28 cellular contexts compared by ENCODE assay signal in genomic region chr18:76145968-76146367, GRCh38.
"Had no signal": no experiment of that assay in that cellular context is flagged by ENCODE, and none has a peak within 500 bp of the region (broad histone marks: within the 10 kb centered on the region; RNA-seq: fewer than 3 reads in every experiment).

No MANE protein-coding gene starts in this region.

- DNase-seq: activated CD4-positive, alpha-beta T cell treated with anti-CD3 and anti-CD28 coated beads for 1 hour; activated CD4-positive, alpha-beta T cell treated with anti-CD3 and anti-CD28 coated beads, Interleukin-2, amount 50 U/mL, for 4 hours; activated CD8-positive, alpha-beta memory T cell treated with anti-CD3 and anti-CD28 coated beads for 24 hours; activated CD8-positive, alpha-beta memory T cell treated with anti-CD3 and anti-CD28 coated beads, Interleukin-2, amount 50 U/mL, for 48 hours; activated naive CD4-positive, alpha-beta T cell; activated T-cell treated with anti-CD3 and anti-CD28 coated beads, Interleukin-2, amount 50 U/mL, for 4 hours; adrenal gland; brain microvascular endothelial cell; caudate nucleus; effector CD4-positive, alpha-beta T cell; heart right ventricle; left lung; midbrain; nucleus accumbens; right cardiac atrium; stimulated activated CD4-positive, alpha-beta T cell treated with anti-CD3 and anti-CD28 coated beads, Interleukin-12 subunit alpha, Interleukin-12 subunit beta, amount 100 ng/mL, for 4 hours; stimulated activated naive CD8-positive, alpha-beta T cell treated with anti-CD3 and anti-CD28 coated beads, Interleukin-15, amount 100 ng/mL, for 72 hours; tibial artery; WERI-Rb-1 had no signal

- H3K27me3 ChIP-seq: adrenal gland, ascending aorta, brain microvascular endothelial cell, heart right ventricle, left lung, tibial artery had no signal

- H3K4me3 ChIP-seq: adrenal gland, ascending aorta, heart right ventricle, left lung, lung, tibial artery had no signal

- H3K27ac Mint-ChIP-seq: activated naive CD8-positive, alpha-beta T cell; activated T-helper 2 cell treated with anti-CD3 and anti-CD28 coated beads, Interferon-gamma antibody, Interleukin-2, Interleukin-4, amounts not matched to agents 10 μg/mL and 5 μg/mL and 100 μg/mL, durations not matched to agents 14 hours and 24 hours and 36 hours; dendritic cell treated with granulocyte-macrophage colony-stimulating factor and Interleukin-4, amounts not matched to agents 40 ng/mL and 50 ng/mL, for 4 days; natural killer cell treated with Interleukin-12 subunit alpha and Interleukin-12 subunit beta and Interleukin-15 and Interleukin-18, amount 100 ng/mL, for 72 hours; stimulated activated effector memory CD8-positive, alpha-beta T cell treated with anti-CD3 and anti-CD28 coated beads, Interleukin-12 subunit alpha, Interleukin-12 subunit beta, amount 100 ng/mL, for 72 hours; stimulated activated naive CD8-positive, alpha-beta T cell treated with anti-CD3 and anti-CD28 coated beads, Interleukin-15, amount 100 ng/mL, for 72 hours; T-helper 2 cell treated with Interferon-gamma antibody and Interleukin-4, amounts not matched to agents 5 μg/mL and 100 μg/mL, for 36 hours had no signal

- H3K9me3 Mint-ChIP-seq: activated T-cell treated with anti-CD3 and anti-CD28 coated beads, Interleukin-2, amount 50 U/mL, for 4 hours; activated T-helper 2 cell treated with anti-CD3 and anti-CD28 coated beads, Interferon-gamma antibody, Interleukin-2, Interleukin-4, amounts not matched to agents 10 μg/mL and 5 μg/mL and 100 μg/mL, durations not matched to agents 14 hours and 24 hours and 36 hours; dendritic cell treated with granulocyte-macrophage colony-stimulating factor and Interleukin-4, amounts not matched to agents 40 ng/mL and 50 ng/mL, for 4 days; natural killer cell treated with Interleukin-12 subunit alpha and Interleukin-12 subunit beta and Interleukin-15 and Interleukin-18, amount 100 ng/mL, for 72 hours; stimulated activated naive CD8-positive, alpha-beta T cell treated with anti-CD3 and anti-CD28 coated beads, Interleukin-15, amount 100 ng/mL, for 72 hours; T-helper 2 cell treated with Interferon-gamma antibody and Interleukin-4, amounts not matched to agents 5 μg/mL and 100 μg/mL, for 36 hours had no signal

- H3K9me3 ChIP-seq: adrenal gland, ascending aorta, heart right ventricle, left lung, tibial artery had no signal

- H3K36me3 Mint-ChIP-seq: activated naive CD8-positive, alpha-beta T cell; natural killer cell treated with Interleukin-12 subunit alpha and Interleukin-12 subunit beta and Interleukin-15 and Interleukin-18, amount 100 ng/mL, for 72 hours; stimulated activated effector memory CD8-positive, alpha-beta T cell treated with anti-CD3 and anti-CD28 coated beads, Interleukin-12 subunit alpha, Interleukin-12 subunit beta, amount 100 ng/mL, for 72 hours had no signal

- H3K4me3 Mint-ChIP-seq: activated naive CD8-positive, alpha-beta T cell; activated T-cell treated with anti-CD3 and anti-CD28 coated beads, Interleukin-2, amount 50 U/mL, for 4 hours; dendritic cell treated with granulocyte-macrophage colony-stimulating factor and Interleukin-4, amounts not matched to agents 40 ng/mL and 50 ng/mL, for 4 days; natural killer cell treated with Interleukin-12 subunit alpha and Interleukin-12 subunit beta and Interleukin-15 and Interleukin-18, amount 100 ng/mL, for 72 hours; stimulated activated effector memory CD8-positive, alpha-beta T cell treated with anti-CD3 and anti-CD28 coated beads, Interleukin-12 subunit alpha, Interleukin-12 subunit beta, amount 100 ng/mL, for 72 hours; stimulated activated naive CD8-positive, alpha-beta T cell treated with anti-CD3 and anti-CD28 coated beads, Interleukin-15, amount 100 ng/mL, for 72 hours; T-helper 2 cell treated with Interferon-gamma antibody and Interleukin-4, amounts not matched to agents 5 μg/mL and 100 μg/mL, for 36 hours had no signal

- H3K4me1 ChIP-seq: adrenal gland, ascending aorta, heart right ventricle, left lung, parathyroid adenoma, tibial artery had no signal

- H3K36me3 ChIP-seq: adrenal gland, ascending aorta, brain microvascular endothelial cell, heart right ventricle, left lung, tibial artery, WERI-Rb-1 had no signal

- H3K4me1 Mint-ChIP-seq: stimulated activated effector memory CD8-positive, alpha-beta T cell treated with anti-CD3 and anti-CD28 coated beads, Interleukin-12 subunit alpha, Interleukin-12 subunit beta, amount 100 ng/mL, for 72 hours; stimulated activated naive CD8-positive, alpha-beta T cell treated with anti-CD3 and anti-CD28 coated beads, Interleukin-15, amount 100 ng/mL, for 72 hours had no signal

- H3K27me3 Mint-ChIP-seq: activated naive CD8-positive, alpha-beta T cell; dendritic cell treated with granulocyte-macrophage colony-stimulating factor and Interleukin-4, amounts not matched to agents 40 ng/mL and 50 ng/mL, for 4 days had no signal

- ATAC-seq: activated T-cell treated with anti-CD3 and anti-CD28 coated beads, Interleukin-2, amount 50 U/mL, for 4 hours; heart right ventricle; left lung; natural killer cell treated with Interleukin-12 subunit alpha and Interleukin-12 subunit beta and Interleukin-15 and Interleukin-18, amount 100 ng/mL, for 72 hours; right cardiac atrium; stimulated activated effector memory CD8-positive, alpha-beta T cell treated with anti-CD3 and anti-CD28 coated beads, Interleukin-12 subunit alpha, Interleukin-12 subunit beta, amount 100 ng/mL, for 72 hours; stimulated activated naive CD8-positive, alpha-beta T cell treated with anti-CD3 and anti-CD28 coated beads, Interleukin-15, amount 100 ng/mL, for 72 hours had no signal
